Comparison of ENCODE assay signal across 36 cellular contexts in genomic region chr3:30551927-30552326, GRCh38.
"Had no signal": no experiment of that assay in that cellular context is flagged by ENCODE, and none has a peak within 500 bp of the region (broad histone marks: within the 10 kb centered on the region; RNA-seq: fewer than 3 reads in every experiment).

No MANE protein-coding gene starts in this region.

- H3K27ac ChIP-seq: adrenal gland, body of pancreas, epithelial cell of prostate, esophagus squamous epithelium, left lung, lower lobe of right lung, neutrophil, pancreas, prostate gland, skin epidermis, suprapubic skin, tibial artery, upper lobe of right lung had no signal

- H3K4me1 Mint-ChIP-seq: activated CD4-positive, alpha-beta memory T cell treated with anti-CD3 and anti-CD28 coated beads, Interleukin-2, amount 10 ng/mL, durations not matched to agents 7 days and 5 days; activated CD4-positive, alpha-beta T cell treated with anti-CD3 and anti-CD28 coated beads, Interleukin-2, amount 10 ng/mL, durations not matched to agents 7 days and 5 days had no signal

- H3K27me3 Mint-ChIP-seq: activated CD4-positive, alpha-beta memory T cell treated with anti-CD3 and anti-CD28 coated beads, Interleukin-2, amount 10 ng/mL, durations not matched to agents 7 days and 5 days; activated CD4-positive, alpha-beta T cell treated with anti-CD3 and anti-CD28 coated beads, Interleukin-2, amount 10 ng/mL, durations not matched to agents 7 days and 5 days; activated naive CD8-positive, alpha-beta T cell treated with anti-CD3 and anti-CD28 coated beads for 36 hours; activated T-helper 17 cell treated with anti-CD3 and anti-CD28 coated beads, Interleukin-2, amount 50 U/mL, for 72 hours had no signal

- H3K4me3 Mint-ChIP-seq: activated CD4-positive, alpha-beta memory T cell treated with anti-CD3 and anti-CD28 coated beads, Interleukin-2, amount 10 ng/mL, durations not matched to agents 7 days and 5 days; activated CD4-positive, alpha-beta T cell treated with anti-CD3 and anti-CD28 coated beads, Interleukin-2, amount 10 ng/mL, durations not matched to agents 7 days and 5 days; activated naive CD8-positive, alpha-beta T cell treated with anti-CD3 and anti-CD28 coated beads for 36 hours; activated T-cell treated with anti-CD3 and anti-CD28 coated beads, Interleukin-2, amount 50 U/mL, for 4 hours; activated T-helper 17 cell treated with anti-CD3 and anti-CD28 coated beads, Interleukin-2, amount 50 U/mL, for 72 hours; nephron progenitor cell; T-helper 2 cell treated with Interferon-gamma antibody and Interleukin-4, amounts not matched to agents 5 μg/mL and 100 μg/mL, for 36 hours had no signal

- H3K4me3 ChIP-seq: adrenal gland, body of pancreas, esophagus squamous epithelium, heart right ventricle, left lung, lower lobe of right lung, mucosa of descending colon, pancreas, prostate gland, skin epidermis, suprapubic skin, tibial artery, upper lobe of right lung had no signal

- H3K27ac Mint-ChIP-seq: activated CD4-positive, alpha-beta memory T cell treated with anti-CD3 and anti-CD28 coated beads, Interleukin-2, amount 10 ng/mL, durations not matched to agents 7 days and 5 days; activated CD4-positive, alpha-beta T cell treated with anti-CD3 and anti-CD28 coated beads, Interleukin-2, amount 10 ng/mL, durations not matched to agents 7 days and 5 days; activated naive CD8-positive, alpha-beta T cell treated with anti-CD3 and anti-CD28 coated beads for 36 hours; activated T-helper 17 cell treated with anti-CD3 and anti-CD28 coated beads, Interleukin-2, amount 50 U/mL, for 72 hours; nephron progenitor cell; T-helper 2 cell treated with Interferon-gamma antibody and Interleukin-4, amounts not matched to agents 5 μg/mL and 100 μg/mL, for 36 hours had no signal

- H3K9me3 Mint-ChIP-seq: activated T-cell treated with anti-CD3 and anti-CD28 coated beads, Interleukin-2, amount 50 U/mL, for 4 hours; nephron progenitor cell; T-helper 2 cell treated with Interferon-gamma antibody and Interleukin-4, amounts not matched to agents 5 μg/mL and 100 μg/mL, for 36 hours had no signal

- DNase-seq: activated CD4-positive, alpha-beta memory T cell treated with anti-CD3 and anti-CD28 coated beads, Interleukin-2, amount 10 ng/mL, durations not matched to agents 7 days and 5 days; activated CD4-positive, alpha-beta T cell treated with anti-CD3 and anti-CD28 coated beads, Interleukin-2, amount 10 ng/mL, durations not matched to agents 7 days and 5 days; activated gamma-delta T cell treated with Interleukin-2 at 50 U/mL for 16 hours; activated naive CD8-positive, alpha-beta T cell treated with anti-CD3 and anti-CD28 coated beads for 36 hours; activated T-cell treated with anti-CD3 and anti-CD28 coated beads, Interleukin-2, amount 50 U/mL, for 4 hours; adrenal gland; aorta; body of pancreas; dermis blood vessel endothelial cell; effector CD4-positive, alpha-beta T cell; esophagus squamous epithelium; foreskin melanocyte; heart right ventricle; left lung; lower lobe of right lung; mucosa of descending colon; nephron progenitor cell; pancreas; retina; stimulated activated CD4-positive, alpha-beta T cell treated with anti-CD3 and anti-CD28 coated beads, Interleukin-1b, Interleukin-23, amount 100 ng/mL, for 48 hours; stimulated activated CD4-positive, alpha-beta T cell treated with anti-CD3 and anti-CD28 coated beads, Interleukin-4, amount 100 ng/mL, for 4 hours; stimulated activated CD8-positive, alpha-beta memory T cell treated with anti-CD3 and anti-CD28 coated beads, Interleukin-4, amount 100 ng/mL, for 48 hours; stimulated activated naive CD4-positive, alpha-beta T cell; T-helper 1 cell; tibial artery; upper lobe of right lung had no signal

- H3K27me3 ChIP-seq: adrenal gland, body of pancreas, esophagus squamous epithelium, heart right ventricle, left lung, neutrophil, pancreas, suprapubic skin, tibial artery, upper lobe of right lung had no signal

- H3K9me3 ChIP-seq: adrenal gland, body of pancreas, esophagus squamous epithelium, heart right ventricle, left lung, lower lobe of right lung, mucosa of descending colon, neutrophil, pancreas, prostate gland, suprapubic skin, tibial artery, upper lobe of right lung had no signal

- FAIRE-seq: colon, islet of Langerhans, pancreas had no signal

- ATAC-seq: activated T-cell treated with anti-CD3 and anti-CD28 coated beads, Interleukin-2, amount 50 U/mL, for 4 hours; body of pancreas; heart right ventricle; left lung; lower lobe of right lung; mucosa of descending colon; pancreas; sciatic nerve; upper lobe of right lung had no signal

- H3K36me3 ChIP-seq: adrenal gland, esophagus squamous epithelium, heart right ventricle, left lung, lower lobe of right lung, neutrophil, pancreas, prostate gland, suprapubic skin, tibial artery, upper lobe of right lung had no signal

- H3K4me1 ChIP-seq: adrenal gland, body of pancreas, esophagus squamous epithelium, left lung, lower lobe of right lung, pancreas, prostate gland, tibial artery, upper lobe of right lung had no signal
